In the genomic region with DNA sequence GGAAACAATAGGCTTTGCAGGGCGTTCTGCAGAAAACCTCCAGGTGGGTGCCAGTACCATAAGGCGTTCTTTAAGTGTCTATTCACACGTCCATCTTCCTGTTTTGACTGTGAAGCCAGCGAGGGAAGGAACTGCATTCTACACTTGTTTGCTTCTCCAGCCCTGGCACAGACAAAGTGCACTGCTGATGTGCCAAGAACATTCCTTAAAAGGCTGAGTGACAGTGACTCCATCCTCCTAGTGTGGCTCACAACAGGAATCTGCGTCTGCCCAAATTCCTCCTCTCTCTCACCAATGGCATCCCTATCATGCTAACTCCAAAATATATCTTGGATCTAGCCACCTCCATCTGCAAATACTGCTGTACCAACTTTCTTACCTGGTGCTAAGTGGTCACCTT, we compare ENCODE assay signal across 20 cellular contexts.
"Had no signal": no experiment of that assay in that cellular context is flagged by ENCODE, and none has a peak within 500 bp of the region (broad histone marks: within the 10 kb centered on the region; RNA-seq: fewer than 3 reads in every experiment).

No MANE protein-coding gene starts in this region.

- H3K36me3 ChIP-seq: adrenal gland, breast epithelium, esophagus muscularis mucosa, pancreas, tibial artery, uterus, WERI-Rb-1 had no signal

- H3K4me3 ChIP-seq: adrenal gland, breast epithelium, esophagus muscularis mucosa, hepatocyte, pancreas, tibial artery, uterus had no signal

- H3K9me3 ChIP-seq: pancreas had no signal

- DNase-seq: activated CD4-positive, alpha-beta T cell treated with anti-CD3 and anti-CD28 coated beads for 1 hour; activated gamma-delta T cell; dermis blood vessel endothelial cell; effector memory CD4-positive, alpha-beta T cell; mesenchymal stem cell; natural killer cell; pancreas; retina; stimulated activated CD4-positive, alpha-beta T cell treated with anti-CD3 and anti-CD28 coated beads, Interleukin-2, amount 100 ng/mL, for 24 hours; stimulated activated naive CD4-positive, alpha-beta T cell treated with Interleukin-2 at 50 U/mL for 16 hours; T-helper 17 cell; tibial artery; uterus; WERI-Rb-1 had no signal

- FAIRE-seq: astrocyte, endothelial cell of umbilical vein, pancreas had no signal

- H3K4me1 ChIP-seq: adrenal gland, breast epithelium, pancreas, uterus had no signal

- H3K27me3 ChIP-seq: adrenal gland, breast epithelium, esophagus muscularis mucosa, hepatocyte, pancreas, tibial artery, uterus had no signal

- H3K27ac ChIP-seq: adrenal gland, breast epithelium, esophagus muscularis mucosa, hepatocyte, pancreas, tibial artery, uterus, WERI-Rb-1 had no signal
